14 cellular contexts compared by ENCODE assay signal in the genomic region with DNA sequence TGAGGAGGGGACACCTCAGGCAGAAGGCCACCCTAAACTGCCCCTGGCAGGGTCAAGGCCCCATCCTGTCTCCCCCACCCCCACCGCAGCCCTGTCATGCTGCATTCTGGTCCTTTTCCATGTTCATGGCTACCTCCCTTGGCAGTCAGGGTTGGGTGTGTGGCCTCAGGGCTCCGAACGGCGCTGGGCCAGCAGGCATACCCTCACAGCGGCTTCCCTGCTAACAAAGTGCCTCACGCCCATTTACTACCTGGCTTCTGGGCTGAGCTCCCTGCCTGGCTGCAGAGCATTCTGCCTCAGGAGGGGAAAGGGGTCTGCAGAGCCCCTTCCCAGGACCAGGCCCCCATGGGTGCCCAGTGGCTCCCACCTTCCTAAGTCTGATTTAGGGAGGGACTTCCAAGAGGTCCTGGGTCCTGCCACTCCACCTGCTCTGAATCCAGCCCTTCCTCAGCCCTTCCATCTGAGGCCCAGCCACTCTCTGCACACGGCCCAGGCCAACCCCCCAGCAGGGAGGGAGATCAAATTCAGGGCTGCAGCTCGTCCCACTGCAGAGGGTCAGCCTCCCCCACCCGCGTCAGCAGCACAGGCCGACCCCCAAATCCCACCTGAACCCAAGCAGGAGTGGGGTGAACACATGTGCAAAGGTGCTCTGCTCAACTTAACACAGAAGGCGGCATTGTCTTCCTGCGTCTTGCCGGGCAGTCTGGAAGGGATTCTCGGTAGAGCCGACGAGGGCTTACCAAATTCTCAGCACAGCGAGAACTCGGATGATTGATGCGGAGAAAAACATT.
DNase-seq lines count a peak whose midpoint lies in the region; ATAC-seq and TF ChIP-seq lines count a peak whose summit lies in the region.
"Had no signal": no experiment of that assay in that cellular context is flagged by ENCODE, and none has a peak within 500 bp of the region (broad histone marks: within the 10 kb centered on the region; RNA-seq: fewer than 3 reads in every experiment).

No MANE protein-coding gene starts in this region.

- WGBS in HUES64, result 77% methylated on average over 20 of the region's 20 CpGs
- WGBS in endodermal cell (ENCODE audit: insufficient coverage in 1 of 2, insufficient read length in 1 of 2), 2 experiments, result 83 to 90% methylated on average over 13 to 20 of the region's 20 CpGs

- H3K4me1 ChIP-seq in HUES64 (ENCODE audit: insufficient read depth, low read length) (peaks cover 6% of the 10 kb centered on the region), endodermal cell (ENCODE audit: control insufficient read depth, insufficient read depth, low read length) (no peaks in the 10 kb centered on the region), upper lobe of right lung (no peaks in the 10 kb centered on the region)
- H3K4me1 ChIP-seq: HAP-1 had no signal

- ATAC-seq in upper lobe of right lung, result no peak
- ATAC-seq in HG03520 (IDR thresholded peaks at IDR 0.05; ENCODE audit: unreplicated experiment), result no peak

- intact Hi-C loops in upper lobe of right lung (cut with DNase I), result no loop called here

- H3K9ac ChIP-seq in HUES64 (ENCODE audit: low read depth, low read length) (0 out of 2 replicates have a peak overlapping the region, but pooled peaks have one; percentile 26), endodermal cell (ENCODE audit: extremely low read depth, low read length, poor library complexity, severe bottlenecking) (no peak overlapping the region)
- H3K9ac ChIP-seq: BLaER1 treated with 17β-estradiol and CSF1 and Interleukin-3, amounts not matched to agents 10 nM and 100 nM had no signal

- no peaks in the 10 kb centered on the region for H3K9me3 ChIP-seq in HUES64 (ENCODE audit: insufficient read depth, low read depth, low read length)
- no peaks in the 10 kb centered on the region for H3K9me3 ChIP-seq in endodermal cell (ENCODE audit: control insufficient read depth, low read length)
- H3K9me3 ChIP-seq in upper lobe of right lung, result no peaks in the 10 kb centered on the region
- H3K9me3 ChIP-seq: HAP-1 had no signal

- no peaks in the 10 kb centered on the region for H3K9me3 Mint-ChIP-seq in endodermal cell
- peaks cover 8% of the 10 kb centered on the region for H3K9me3 Mint-ChIP-seq in neural crest cell

- H3K4me1 Mint-ChIP-seq in endodermal cell, result peaks cover 17% of the 10 kb centered on the region
- H3K4me1 Mint-ChIP-seq in neural crest cell, result peaks cover 65% of the 10 kb centered on the region

- H3K4me3 ChIP-seq in HUES64 (ENCODE audit: low read length) (no peak overlapping the region), endodermal cell (ENCODE audit: low read length) (no peak overlapping the region), upper lobe of right lung (no peak overlapping the region)
- H3K4me3 ChIP-seq: BLaER1 treated with 17β-estradiol and CSF1 and Interleukin-3, amounts not matched to agents 10 nM and 100 nM; HAP-1 had no signal

- no peak for TF ChIP-seq CTCF in endodermal cell (conservative IDR thresholded peaks at IDR 0.05)
- TF ChIP-seq CTCF in neural crest cell (conservative IDR thresholded peaks at IDR 0.05), result no peak
- no peak for TF ChIP-seq CTCF in upper lobe of right lung (IDR thresholded peaks at IDR 0.05)

- H3K36me3 ChIP-seq in HUES64 (ENCODE audit: insufficient read depth, low read length) (no peaks in the 10 kb centered on the region), endodermal cell (ENCODE audit: control insufficient read depth, insufficient read depth, low read length) (no peaks in the 10 kb centered on the region), upper lobe of right lung (no peaks in the 10 kb centered on the region)
- H3K36me3 ChIP-seq: BLaER1 treated with 17β-estradiol and CSF1 and Interleukin-3, amounts not matched to agents 10 nM and 100 nM; HAP-1 had no signal

- H3K27ac Mint-ChIP-seq in endodermal cell (peak overlapping the region; percentile 55), neural crest cell (ENCODE audit: unreplicated experiment) (peak overlapping the region; percentile 35)

- H3K36me3 Mint-ChIP-seq in endodermal cell (ENCODE audit: low read depth) (peaks cover 8% of the 10 kb centered on the region), neural crest cell (ENCODE audit: low read depth) (peaks cover 4% of the 10 kb centered on the region)

- H3K27me3 Mint-ChIP-seq in endodermal cell (ENCODE audit: insufficient read depth) (no peaks in the 10 kb centered on the region), neural crest cell (ENCODE audit: low read depth) (no peaks in the 10 kb centered on the region)

- H3K27ac ChIP-seq in HUES64 (ENCODE audit: low read depth, low read length) (no peak overlapping the region), endodermal cell (ENCODE audit: low read depth, low read length) (no peak overlapping the region), upper lobe of right lung (no peak overlapping the region)

- no peak for DNase-seq in endodermal cell
- DNase-seq in neural crest cell (ENCODE audit: low read depth, low spot score), result no peak
- peak; percentile 49 for DNase-seq in upper lobe of right lung
- DNase-seq in inferior parietal cortex (ENCODE audit: extremely low spot score), result no peak
- DNase-seq in NCI-H2107 (lab: John Stamatoyannopoulos, UW), result no peak
- DNase-seq: NCI-H1436 treated with DMSO at 0.1 percent for 48 hours; NCI-H2081 treated with DMSO at 0.1 percent for 48 hours; NCI-H226; NCI-H69; NK-92 treated with Interleukin-12 subunit alpha and Interleukin-12 subunit beta, amount 100 ng/mL, for 24 hours had no signal

- H3K4me3 Mint-ChIP-seq in endodermal cell, result no peak overlapping the region
- no peak overlapping the region for H3K4me3 Mint-ChIP-seq in neural crest cell

- H3K27me3 ChIP-seq in HUES64 (ENCODE audit: insufficient read depth, low read length) (no peaks in the 10 kb centered on the region), endodermal cell (ENCODE audit: control insufficient read depth, insufficient read depth, low read length, poor library complexity, severe bottlenecking) (no peaks in the 10 kb centered on the region), upper lobe of right lung (no peaks in the 10 kb centered on the region)
